19 cellular contexts compared by ENCODE assay signal in genomic region chr6:103036846-103037245, GRCh38.
DNase-seq lines count a peak whose midpoint lies in the region; ATAC-seq and TF ChIP-seq lines count a peak whose summit lies in the region.
"Had no signal": no experiment of that assay in that cellular context is flagged by ENCODE, and none has a peak within 500 bp of the region (broad histone marks: within the 10 kb centered on the region; RNA-seq: fewer than 3 reads in every experiment).

No MANE protein-coding gene starts in this region.

- peak; percentile 98 for ATAC-seq in left lung
- peak; percentile 29 to 63 for ATAC-seq in upper lobe of left lung (ENCODE audit: low FRiP score in 2 of 2)
- ATAC-seq: GM12878, GM23338 had no signal

- peaks cover 11% of the 10 kb centered on the region for H3K9me3 Mint-ChIP-seq in activated T-helper 2 cell treated with anti-CD3 and anti-CD28 coated beads, Interferon-gamma antibody, Interleukin-2, Interleukin-4, amounts not matched to agents 10 μg/mL and 5 μg/mL and 100 μg/mL, durations not matched to agents 14 hours and 24 hours and 36 hours
- H3K9me3 Mint-ChIP-seq: GM23338, H9 had no signal

- H2BK120ac ChIP-seq in mesendoderm (ENCODE audit: low read depth, low read length): no peak overlapping the region

- H2BK15ac ChIP-seq in mesendoderm (replicated peaks; ENCODE audit: low read depth): no peak overlapping the region

- no peak overlapping the region for H3K56ac ChIP-seq in mesendoderm (ENCODE audit: low read length)

- H3K79me2 ChIP-seq in mesendoderm (ENCODE audit: control insufficient read depth, insufficient read depth, low read length): no peaks in the 10 kb centered on the region

- no peaks in the 10 kb centered on the region for H3K27me3 ChIP-seq in left lung
- H3K27me3 ChIP-seq in mesendoderm (ENCODE audit: insufficient read depth, low read length, poor library complexity): no peaks in the 10 kb centered on the region
- no peaks in the 10 kb centered on the region for H3K27me3 ChIP-seq in upper lobe of left lung

- TF ChIP-seq EP300 in upper lobe of left lung (IDR thresholded peaks at IDR 0.05): no peak

- H3K18ac ChIP-seq in mesendoderm (ENCODE audit: low read length): no peak overlapping the region

- intact Hi-C loops in left lung (cut with DNase I): no loop called here
- intact Hi-C loops in activated T-helper 2 cell treated with anti-CD3 and anti-CD28 coated beads, Interferon-gamma antibody, Interleukin-2, Interleukin-4, amounts not matched to agents 10 μg/mL and 5 μg/mL and 100 μg/mL, durations not matched to agents 14 hours and 24 hours and 36 hours (cut with micrococcal nuclease): no loop called here

- no peak overlapping the region for H4K5ac ChIP-seq in mesendoderm (ENCODE audit: low read length)

- no CpG with 5 or more reads among the region's 2 CpGs for WGBS in mesendoderm (ENCODE audit: extremely low coverage, insufficient coverage, low lambda C conversion rate)
- whole genome bisulfite sequencing in upper lobe of left lung, 2 donors: 75 to 80% methylated on average over 1 to 2 of the region's 2 CpGs

- H3K36me3 Mint-ChIP-seq in activated T-helper 2 cell treated with anti-CD3 and anti-CD28 coated beads, Interferon-gamma antibody, Interleukin-2, Interleukin-4, amounts not matched to agents 10 μg/mL and 5 μg/mL and 100 μg/mL, durations not matched to agents 14 hours and 24 hours and 36 hours (ENCODE audit: low read depth): no peaks in the 10 kb centered on the region
- H3K36me3 Mint-ChIP-seq: CD4-positive, alpha-beta memory T cell had no signal

- no peaks in the 10 kb centered on the region for H3K4me1 Mint-ChIP-seq in activated T-helper 2 cell treated with anti-CD3 and anti-CD28 coated beads, Interferon-gamma antibody, Interleukin-2, Interleukin-4, amounts not matched to agents 10 μg/mL and 5 μg/mL and 100 μg/mL, durations not matched to agents 14 hours and 24 hours and 36 hours (ENCODE audit: low read depth)
- H3K4me1 Mint-ChIP-seq: CD4-positive, alpha-beta memory T cell; GM23338 had no signal

- no peak overlapping the region for H2BK5ac ChIP-seq in mesendoderm (ENCODE audit: low read length)

- H3K9me3 ChIP-seq in left lung (no peaks in the 10 kb centered on the region), upper lobe of left lung (no peaks in the 10 kb centered on the region)

- H3K36me3 ChIP-seq in left lung (no peaks in the 10 kb centered on the region), mesendoderm (ENCODE audit: control insufficient read depth, insufficient read depth, low read length) (no peaks in the 10 kb centered on the region), upper lobe of left lung (no peaks in the 10 kb centered on the region)

- H3K27ac ChIP-seq in left lung (no peak overlapping the region), mesendoderm (ENCODE audit: low read depth, low read length) (no peak overlapping the region), upper lobe of left lung (no peak overlapping the region)

- no peak overlapping the region for H3K27ac Mint-ChIP-seq in activated T-helper 2 cell treated with anti-CD3 and anti-CD28 coated beads, Interferon-gamma antibody, Interleukin-2, Interleukin-4, amounts not matched to agents 10 μg/mL and 5 μg/mL and 100 μg/mL, durations not matched to agents 14 hours and 24 hours and 36 hours
- H3K27ac Mint-ChIP-seq: CD4-positive, alpha-beta memory T cell; GM23338; H9 had no signal

- no peak overlapping the region for H3K9ac ChIP-seq in mesendoderm (ENCODE audit: low read length)

- H3K4me3 ChIP-seq in left lung (no peak overlapping the region), mesendoderm (ENCODE audit: low read length) (no peak overlapping the region), upper lobe of left lung (no peak overlapping the region)
- H3K4me3 ChIP-seq: GM12878, GM23338 had no signal

- no peaks in the 10 kb centered on the region for H3K4me1 ChIP-seq in left lung
- no peaks in the 10 kb centered on the region for H3K4me1 ChIP-seq in mesendoderm (ENCODE audit: control insufficient read depth, low read depth, low read length)
- H3K4me1 ChIP-seq in upper lobe of left lung: no peaks in the 10 kb centered on the region

- TF ChIP-seq CTCF in left lung (IDR thresholded peaks at IDR 0.05) (no peak), upper lobe of left lung (IDR thresholded peaks at IDR 0.05) (no peak)

- H3K4me2 ChIP-seq in mesendoderm (ENCODE audit: low read length): no peak overlapping the region
- H3K4me2 ChIP-seq: GM23338 had no signal

- no peak overlapping the region for H3K4me3 Mint-ChIP-seq in activated T-helper 2 cell treated with anti-CD3 and anti-CD28 coated beads, Interferon-gamma antibody, Interleukin-2, Interleukin-4, amounts not matched to agents 10 μg/mL and 5 μg/mL and 100 μg/mL, durations not matched to agents 14 hours and 24 hours and 36 hours (ENCODE audit: low read depth)
- H3K4me3 Mint-ChIP-seq: CD4-positive, alpha-beta memory T cell; GM23338; H9 had no signal

- peak; percentile 2 for DNase-seq in SK-N-DZ (ENCODE audit: low spot score)
- DNase-seq in left lung: peak in 1 of 2 donors; percentile 54
- peak; percentile 29 for DNase-seq in mesendoderm
- peak in 1 of 2 donors; percentile 62 for DNase-seq in upper lobe of left lung
- no peak for DNase-seq in Kasumi-1 (lab: John Stamatoyannopoulos, UW)
- DNase-seq in NCI-H526 treated with DMSO at 0.1 percent for 48 hours (lab: John Stamatoyannopoulos, UW): no peak
- DNase-seq in A172 (ENCODE audit: low spot score): no peak
- DNase-seq in activated T-helper 2 cell treated with anti-CD3 and anti-CD28 coated beads, Interferon-gamma antibody, Interleukin-2, Interleukin-4, amounts not matched to agents 10 μg/mL and 5 μg/mL and 100 μg/mL, durations not matched to agents 14 hours and 24 hours and 36 hours (ENCODE audit: low spot score): no peak
- DNase-seq: 8988T; C1 segment of cervical spinal cord; Calu3; CD4-positive, alpha-beta memory T cell; COR-L47; DMS153; DND-41; GDM1; H9 had no signal

- no peaks in the 10 kb centered on the region for H3K27me3 Mint-ChIP-seq in activated T-helper 2 cell treated with anti-CD3 and anti-CD28 coated beads, Interferon-gamma antibody, Interleukin-2, Interleukin-4, amounts not matched to agents 10 μg/mL and 5 μg/mL and 100 μg/mL, durations not matched to agents 14 hours and 24 hours and 36 hours (ENCODE audit: low read depth)
- H3K27me3 Mint-ChIP-seq: CD4-positive, alpha-beta memory T cell had no signal

- H3K4ac ChIP-seq in mesendoderm (ENCODE audit: low read depth, low read length): no peak overlapping the region

- no peak overlapping the region for H2AK5ac ChIP-seq in mesendoderm (ENCODE audit: low read length)

- no peaks in the 10 kb centered on the region for H3K79me1 ChIP-seq in mesendoderm (ENCODE audit: low read length)

- no peak for TF ChIP-seq POLR2A in upper lobe of left lung (IDR thresholded peaks at IDR 0.05)

- no peak overlapping the region for H3K23ac ChIP-seq in mesendoderm (ENCODE audit: low read length)

- H4K8ac ChIP-seq in mesendoderm (ENCODE audit: low read depth, low read length): no peak overlapping the region

Comparison
In these comparisons a context has a peak if more than half of its experiments do, and no peak if none do; other contexts are left out.
1. DNase-seq: peak in SK-N-DZ (single experiment) and mesendoderm (single experiment); none in Kasumi-1 (0 of 2), NCI-H526 treated with DMSO at 0.1 percent for 48 hours (single experiment), A172 (single experiment) and activated T-helper 2 cell treated with anti-CD3 and anti-CD28 coated beads, Interferon-gamma antibody, Interleukin-2, Interleukin-4, amounts not matched to agents 10 μg/mL and 5 μg/mL and 100 μg/mL, durations not matched to agents 14 hours and 24 hours and 36 hours (single experiment).